ENCODE assay signal across 10 cellular contexts in the genomic region with DNA sequence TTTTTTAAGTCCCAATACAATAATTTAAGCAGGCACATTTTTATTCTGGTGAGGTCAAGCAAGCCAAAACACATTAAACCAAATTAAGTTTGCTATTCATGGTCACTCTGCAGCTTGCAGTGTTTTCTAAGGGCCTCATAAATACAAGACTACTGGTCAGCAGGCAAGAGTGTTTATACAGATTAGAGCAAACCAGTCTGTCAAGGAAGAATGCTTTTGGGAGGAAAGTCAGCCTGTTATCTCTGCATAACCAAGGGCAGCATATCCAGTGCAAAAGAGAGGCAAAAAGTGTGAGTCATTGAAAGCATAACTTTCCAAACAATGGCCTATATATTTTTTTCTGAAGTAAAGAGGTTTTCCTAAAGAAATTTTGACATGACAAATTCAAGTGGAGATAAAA. TPM values are rescaled to one million over a fixed set of nuclear protein-coding genes. Genes with fewer than 3 reads are reported as not detected.
A peak's percentile ranks its signal among the peaks of the same experiment; 100 is the strongest.
DNase-seq lines count a peak whose midpoint lies in the region; ATAC-seq, FAIRE-seq and TF ChIP-seq lines count a peak whose summit lies in the region.
"Had no signal": no experiment of that assay in that cellular context is flagged by ENCODE, and none has a peak within 500 bp of the region (broad histone marks: within the 10 kb centered on the region; RNA-seq: fewer than 3 reads in every experiment).

No MANE protein-coding gene starts in this region.

- POLR2A ChIA-PET in activated CD8-positive, alpha-beta T cell treated with anti-CD3 and anti-CD28 coated beads for 36 hours (lab: Charles Lee): no interaction called here

- ATAC-seq in activated T-helper 17 cell treated with anti-CD3 and anti-CD28 coated beads, Interleukin-2, amount 50 U/mL, for 72 hours (replicated peaks): no peak
- ATAC-seq in activated CD8-positive, alpha-beta T cell treated with anti-CD3 and anti-CD28 coated beads for 36 hours: no peak
- ATAC-seq: activated T-cell treated with anti-CD3 and anti-CD28 coated beads, Interleukin-2, amount 50 U/mL, for 72 hours had no signal

- H3K9me3 ChIP-seq in transverse colon: no peaks in the 10 kb centered on the region

- no peaks in the 10 kb centered on the region for H3K9me3 Mint-ChIP-seq in brain
- H3K9me3 Mint-ChIP-seq in activated T-helper 17 cell treated with anti-CD3 and anti-CD28 coated beads, Interleukin-2, amount 50 U/mL, for 72 hours: no peaks in the 10 kb centered on the region
- no peaks in the 10 kb centered on the region for H3K9me3 Mint-ChIP-seq in activated CD8-positive, alpha-beta T cell treated with anti-CD3 and anti-CD28 coated beads for 36 hours
- H3K9me3 Mint-ChIP-seq: activated T-cell treated with anti-CD3 and anti-CD28 coated beads, Interleukin-2, amount 50 U/mL, for 72 hours had no signal

- H3K27ac Mint-ChIP-seq in brain: peak overlapping the region in 3 of 5 experiments; percentile 50 to 95 (median 78)
- no peak overlapping the region for H3K27ac Mint-ChIP-seq in activated T-helper 17 cell treated with anti-CD3 and anti-CD28 coated beads, Interleukin-2, amount 50 U/mL, for 72 hours
- no peak overlapping the region for H3K27ac Mint-ChIP-seq in activated CD8-positive, alpha-beta T cell treated with anti-CD3 and anti-CD28 coated beads for 36 hours
- H3K27ac Mint-ChIP-seq: activated T-cell treated with anti-CD3 and anti-CD28 coated beads, Interleukin-2, amount 50 U/mL, for 72 hours had no signal

- intact Hi-C loops in transverse colon (cut with DNase I; ENCODE audit: low total_unique reads): no loop called here
- intact Hi-C loops in activated CD8-positive, alpha-beta T cell treated with anti-CD3 and anti-CD28 coated beads for 36 hours (cut with micrococcal nuclease): no loop called here

- peaks cover 30 to 94% (median 56%) of the 10 kb centered on the region in 4 donors for H3K4me1 ChIP-seq in transverse colon

- in situ Hi-C loops in transverse colon (cut with MboI; ENCODE audit: low pct_ligation_motif_present in 1 of 4, low pct_unique_long_range_greater_than_20kb in 1 of 4, low sequenced_read_pairs in 3 of 4): no loop called here

- peak overlapping the region in 1 of 5 experiments; percentile 12 for H3K4me3 Mint-ChIP-seq in brain
- no peak overlapping the region for H3K4me3 Mint-ChIP-seq in activated T-helper 17 cell treated with anti-CD3 and anti-CD28 coated beads, Interleukin-2, amount 50 U/mL, for 72 hours
- H3K4me3 Mint-ChIP-seq in activated CD8-positive, alpha-beta T cell treated with anti-CD3 and anti-CD28 coated beads for 36 hours: no peak overlapping the region
- H3K4me3 Mint-ChIP-seq: activated T-cell treated with anti-CD3 and anti-CD28 coated beads, Interleukin-2, amount 50 U/mL, for 72 hours had no signal

- DNase-seq in HT-29 (ENCODE audit: low spot score) (peak; percentile 64), transverse colon (no peak), iPS-NIHi7 (ENCODE audit: extremely low spot score) (no peak)
- DNase-seq in activated CD8-positive, alpha-beta T cell treated with anti-CD3 and anti-CD28 coated beads for 36 hours: no peak
- DNase-seq: activated T-cell treated with anti-CD3 and anti-CD28 coated beads, Interleukin-2, amount 50 U/mL, for 72 hours; hippocampal formation had no signal

- CTCF ChIA-PET in activated CD8-positive, alpha-beta T cell treated with anti-CD3 and anti-CD28 coated beads for 36 hours (lab: Charles Lee): no interaction called here

- no peak for TF ChIP-seq POLR2A in transverse colon (IDR thresholded peaks at IDR 0.05)

- peaks cover 68% of the 10 kb centered on the region for H3K4me1 Mint-ChIP-seq in brain
- H3K4me1 Mint-ChIP-seq in activated T-helper 17 cell treated with anti-CD3 and anti-CD28 coated beads, Interleukin-2, amount 50 U/mL, for 72 hours: no peaks in the 10 kb centered on the region
- peaks cover 3% of the 10 kb centered on the region for H3K4me1 Mint-ChIP-seq in activated CD8-positive, alpha-beta T cell treated with anti-CD3 and anti-CD28 coated beads for 36 hours (ENCODE audit: low read depth)

- no peak overlapping the region for H3K4me3 ChIP-seq in transverse colon
- H3K4me3 ChIP-seq: skin epidermis had no signal

- no peaks in the 10 kb centered on the region for H3K36me3 ChIP-seq in transverse colon

- H3K27me3 ChIP-seq in transverse colon: no peaks in the 10 kb centered on the region

- no peaks in the 10 kb centered on the region for H3K36me3 Mint-ChIP-seq in brain
- no peaks in the 10 kb centered on the region for H3K36me3 Mint-ChIP-seq in activated T-helper 17 cell treated with anti-CD3 and anti-CD28 coated beads, Interleukin-2, amount 50 U/mL, for 72 hours (ENCODE audit: low read depth)
- no peaks in the 10 kb centered on the region for H3K36me3 Mint-ChIP-seq in activated CD8-positive, alpha-beta T cell treated with anti-CD3 and anti-CD28 coated beads for 36 hours (ENCODE audit: low read depth)

- peak overlapping the region; percentile 29 to 61 (median 48) for H3K27ac ChIP-seq in transverse colon

- TF ChIP-seq EP300 in transverse colon (IDR thresholded peaks at IDR 0.05; ENCODE audit: low read depth): no peak

- peak; percentile 41 for FAIRE-seq in islet of Langerhans (lab: Jason Lieb, UNC)

- peaks cover 27% of the 10 kb centered on the region for H3K27me3 Mint-ChIP-seq in brain
- no peaks in the 10 kb centered on the region for H3K27me3 Mint-ChIP-seq in activated T-helper 17 cell treated with anti-CD3 and anti-CD28 coated beads, Interleukin-2, amount 50 U/mL, for 72 hours
- peaks cover 2% of the 10 kb centered on the region for H3K27me3 Mint-ChIP-seq in activated CD8-positive, alpha-beta T cell treated with anti-CD3 and anti-CD28 coated beads for 36 hours

- no peak for TF ChIP-seq CTCF in brain (conservative IDR thresholded peaks at IDR 0.05)
- TF ChIP-seq CTCF in transverse colon (IDR thresholded peaks at IDR 0.05): no peak
- no peak for TF ChIP-seq CTCF in activated CD8-positive, alpha-beta T cell treated with anti-CD3 and anti-CD28 coated beads for 36 hours (IDR thresholded peaks at IDR 0.05)

RNA-seq across cellular contexts. Expression of gene CCDC34, which starts 29.7 kb away (rescaled TPM):
- total RNA-seq in HT-29 (2014; rRNA removed; shearing (Covaris generic)): 7.1 and 10.1 TPM in 2 replicates
- 21.4 TPM for polyA plus RNA-seq in brain (ENCODE audit: insufficient read depth, low read depth, low replicate concordance)
- total RNA-seq in transverse colon: 1 to 10 TPM in 2 of 4 donors, under 1 TPM in 1, not detected in 1; 0.40 to 6.8 (median 5.6) TPM
- total RNA-seq in activated T-helper 17 cell treated with anti-CD3 and anti-CD28 coated beads, Interleukin-2, amount 50 U/mL, for 72 hours: 10 to 100 TPM in 1 of 2 donors, 1 to 10 TPM in 1; 9.8 to 19.1 TPM
- 10 to 100 TPM; 26.8 to 28.5 TPM for total RNA-seq in activated CD8-positive, alpha-beta T cell treated with anti-CD3 and anti-CD28 coated beads for 36 hours

Comparison
In these comparisons a context has a peak if more than half of its experiments do, and no peak if none do; other contexts are left out.
1. H3K27ac Mint-ChIP-seq: peak in brain (3 of 5); none in activated T-helper 17 cell treated with anti-CD3 and anti-CD28 coated beads, Interleukin-2, amount 50 U/mL, for 72 hours (single experiment) and activated CD8-positive, alpha-beta T cell treated with anti-CD3 and anti-CD28 coated beads for 36 hours (single experiment).